Comparison of ENCODE assay signal across 8 cellular contexts in the genomic region with DNA sequence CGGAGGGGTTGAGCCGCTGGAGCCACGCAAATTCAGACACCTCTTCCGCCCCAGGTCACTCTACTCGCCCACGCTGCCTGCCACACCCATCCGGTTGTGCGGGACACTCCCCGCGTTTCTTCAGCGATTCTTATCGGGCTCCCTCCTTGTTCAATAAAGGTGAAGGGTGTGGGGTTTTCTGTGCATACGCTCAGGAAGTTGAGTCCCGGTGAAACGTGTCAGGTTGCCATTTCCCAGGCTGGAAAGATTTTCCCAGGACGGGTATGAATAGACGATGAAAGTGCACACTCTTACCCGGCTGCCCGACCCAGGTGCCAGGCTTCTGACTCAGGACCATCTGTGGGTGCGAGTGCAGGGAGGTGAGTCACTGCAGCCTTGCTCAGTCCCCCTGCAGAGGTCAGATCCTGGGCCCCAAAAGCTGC. TPM values are rescaled to one million over a fixed set of nuclear protein-coding genes. Genes with fewer than 3 reads are reported as not detected.
DNase-seq lines count a peak whose midpoint lies in the region; ATAC-seq and TF ChIP-seq lines count a peak whose summit lies in the region.

No MANE protein-coding gene starts in this region.

- ATAC-seq in IMR-90 (ENCODE audit: low read depth) (no peak), left ventricle myocardium superior (no peak)
- ATAC-seq in CD8-positive, alpha-beta T cell, result no peak

- WGBS in IMR-90 (ENCODE audit: extremely low coverage in 2 of 2, insufficient read length in 1 of 2), 2 experiments, result 61% methylated on average over 5 of the region's 20 CpGs; no CpG with 5 or more reads in 1 of the 2 experiments

- H3K27ac Mint-ChIP-seq in CD8-positive, alpha-beta memory T cell, result peak overlapping the region in 5 of 8 donors; percentile 43 to 87 (median 55)
- H3K27ac Mint-ChIP-seq in MCF 10A (ENCODE audit: low read depth, unreplicated experiment), result peak overlapping the region; percentile 84
- H3K27ac Mint-ChIP-seq in CD8-positive, alpha-beta T cell, result no peak overlapping the region

- intact Hi-C loops in IMR-90 (cut with micrococcal nuclease) (loop anchor here (5.0 kb wide), 2 partner anchors 81 to 371 kb away; no protein-coding TSS in a partner anchor), MCF 10A (cut with micrococcal nuclease) (loop anchor here (10.0 kb wide), 1 partner anchor 98 kb away; no protein-coding TSS in a partner anchor), left ventricle myocardium superior (cut with micrococcal nuclease) (loop anchor here (10.0 kb wide), 1 partner anchor 518 kb away; no protein-coding TSS in a partner anchor)
- intact Hi-C loops in CD8-positive, alpha-beta T cell (cut with DNase I, micrococcal nuclease), result loop anchor here in 1 of 2 experiments (5.0 kb wide), 1 partner anchor 96 kb away; no protein-coding TSS in a partner anchor

- TF ChIP-seq POLR2A in IMR-90 (IDR thresholded peaks at IDR 0.05; ENCODE audit: low read depth, low read length), result no peak

- H3K9ac ChIP-seq in IMR-90 (ENCODE audit: low read depth, low read length) (no peak overlapping the region), mucosa of rectum (ENCODE audit: low read depth in 1 of 2, low read length in 2 of 2) (peak overlapping the region in 1 of 2 donors; percentile 10)

- CTCF ChIA-PET in CD8-positive, alpha-beta memory T cell (lab: Charles Lee), result no interaction called here
- CTCF ChIA-PET in IMR-90 (lab: Yijun Ruan, JAX) (interaction anchor here (0.9 kb wide), 1 partner anchor 19 kb away, joined by 3 read pairs; no protein-coding TSS in a partner anchor), MCF 10A (lab: Yijun Ruan, JAX) (interaction anchor here (0.5 to 2.2 kb wide), 6 partner anchors 12 to 933 kb away, joined by 3 to 7 read pairs (median 3); no protein-coding TSS in a partner anchor)
- CTCF ChIA-PET in CD8-positive, alpha-beta T cell (lab: Charles Lee), result no interaction called here

- in situ Hi-C loops in IMR-90 (cut with MboI; ENCODE audit: low sequenced_read_pairs), result no loop called here

- H3K56ac ChIP-seq in IMR-90 (ENCODE audit: extremely low read depth, insufficient read depth, low read length), result no peak overlapping the region

- H3K23ac ChIP-seq in IMR-90 (ENCODE audit: low read depth, low read length), result no peak overlapping the region

- peaks cover 50% of the 10 kb centered on the region for H3K4me1 ChIP-seq in CD8-positive, alpha-beta memory T cell (ENCODE audit: insufficient read depth, low read length)
- H3K4me1 ChIP-seq in IMR-90 (ENCODE audit: control insufficient read depth, insufficient read depth, low read length) (peaks cover 12% of the 10 kb centered on the region), mucosa of rectum (ENCODE audit: control insufficient read depth in 2 of 2, insufficient read depth in 2 of 2, low read length in 2 of 2) (peaks cover 8 to 16% of the 10 kb centered on the region in 2 donors)
- peaks cover 26% of the 10 kb centered on the region for H3K4me1 ChIP-seq in CD8-positive, alpha-beta T cell (ENCODE audit: insufficient read depth, low read length)

- no peak for TF ChIP-seq RAD21 in IMR-90 (IDR thresholded peaks at IDR 0.05; ENCODE audit: low read length)

- no peaks in the 10 kb centered on the region for H4K20me1 ChIP-seq in IMR-90 (ENCODE audit: insufficient read depth, low read length)

- BruUV-seq in IMR-90 (replicated peaks; lab: Mats Ljungman, UMichigan) (no TSS peak), MCF 10A (replicated peaks; lab: Mats Ljungman, UMichigan) (no TSS peak)

- H2AK9ac ChIP-seq in IMR-90 (replicated peaks; ENCODE audit: low read depth, low read length, poor library complexity), result no peak overlapping the region

- H3K4me3 Mint-ChIP-seq in CD8-positive, alpha-beta memory T cell, result peak overlapping the region in 6 of 7 donors; percentile 45 to 86 (median 54)
- H3K4me3 Mint-ChIP-seq in MCF 10A (ENCODE audit: unreplicated experiment), result peak overlapping the region; percentile 75
- no peak overlapping the region for H3K4me3 Mint-ChIP-seq in CD8-positive, alpha-beta T cell

- 0 out of 2 replicates have a peak overlapping the region, but pooled peaks have one; percentile 76 for H3K14ac ChIP-seq in IMR-90 (replicated peaks; ENCODE audit: low read depth, low read length)

- peaks cover 6% of the 10 kb centered on the region for H3K9me1 ChIP-seq in IMR-90 (ENCODE audit: insufficient read depth, low read length)

- dilution Hi-C loops in IMR-90 (cut with HindIII; ENCODE audit: low sequenced_read_pairs, unreplicated experiment), result no loop called here

- H2BK20ac ChIP-seq in IMR-90 (ENCODE audit: low read depth, low read length), result peak overlapping the region; percentile 63; the same call in 1 of the 2 replicates

- no peak overlapping the region for H4K5ac ChIP-seq in IMR-90 (ENCODE audit: low read depth, low read length)

- H3K9me3 ChIP-seq in CD8-positive, alpha-beta memory T cell (ENCODE audit: low read length), result no peaks in the 10 kb centered on the region
- H3K9me3 ChIP-seq in IMR-90 (ENCODE audit: control insufficient read depth, insufficient read depth, low read length) (no peaks in the 10 kb centered on the region), mucosa of rectum (ENCODE audit: control insufficient read depth in 2 of 2, low read length in 2 of 2) (no peaks in the 10 kb centered on the region)
- no peaks in the 10 kb centered on the region for H3K9me3 ChIP-seq in CD8-positive, alpha-beta T cell (ENCODE audit: low read length)

- H3K36me3 Mint-ChIP-seq in CD8-positive, alpha-beta memory T cell, result no peaks in the 10 kb centered on the region
- H3K36me3 Mint-ChIP-seq in MCF 10A (ENCODE audit: insufficient read depth, unreplicated experiment), result no peaks in the 10 kb centered on the region
- no peaks in the 10 kb centered on the region for H3K36me3 Mint-ChIP-seq in CD8-positive, alpha-beta T cell

- no peak overlapping the region for H3K18ac ChIP-seq in IMR-90 (ENCODE audit: low read depth, low read length)

- no peak overlapping the region for H3K4me3 ChIP-seq in CD8-positive, alpha-beta memory T cell (ENCODE audit: low read length)
- H3K4me3 ChIP-seq in IMR-90 (ENCODE audit: insufficient read depth, low read depth, low read length) (no peak overlapping the region), mucosa of rectum (ENCODE audit: low read length in 2 of 2) (peak overlapping the region; percentile 23 to 35)
- H3K4me3 ChIP-seq in CD8-positive, alpha-beta T cell (ENCODE audit: low read depth, low read length), result no peak overlapping the region

- H3K4me1 Mint-ChIP-seq in CD8-positive, alpha-beta memory T cell, result peaks cover 56 to 91% (median 79%) of the 10 kb centered on the region in 3 donors
- peaks cover 40% of the 10 kb centered on the region for H3K4me1 Mint-ChIP-seq in MCF 10A (ENCODE audit: insufficient read depth, unreplicated experiment)
- peaks cover 50% of the 10 kb centered on the region for H3K4me1 Mint-ChIP-seq in CD8-positive, alpha-beta T cell (ENCODE audit: low read depth)

- H2BK120ac ChIP-seq in IMR-90 (ENCODE audit: low read depth, low read length), result no peak overlapping the region; the same call in 1 of the 2 replicates

- no peaks in the 10 kb centered on the region for H3K9me3 Mint-ChIP-seq in CD8-positive, alpha-beta memory T cell
- H3K9me3 Mint-ChIP-seq in MCF 10A (ENCODE audit: unreplicated experiment), result no peaks in the 10 kb centered on the region
- H3K9me3 Mint-ChIP-seq in CD8-positive, alpha-beta T cell, result no peaks in the 10 kb centered on the region

- TF ChIP-seq CTCF in IMR-90 (conservative IDR thresholded peaks at IDR 0.05; ENCODE audit: low read depth, low read length) (no peak), MCF 10A (IDR thresholded peaks at IDR 0.05; ENCODE audit: unreplicated experiment) (no peak)
- TF ChIP-seq CTCF in CD8-positive, alpha-beta T cell (IDR thresholded peaks at IDR 0.05), result no peak

- no peak overlapping the region for H2AFZ ChIP-seq in IMR-90 (replicated peaks; ENCODE audit: low read length, poor library complexity)

- POLR2A ChIA-PET in CD8-positive, alpha-beta memory T cell (lab: Charles Lee), result interaction anchor here (1.8 kb wide), 1 partner anchor 12 kb away, joined by 6 read pairs; no protein-coding TSS in a partner anchor
- POLR2A ChIA-PET in IMR-90 (lab: Charles Lee; ENCODE audit: unreplicated experiment) (no interaction called here), MCF 10A (lab: Yijun Ruan, JAX) (interaction anchor here (0.6 to 6.5 kb wide), 23 partner anchors 8 to 1007 kb away, joined by 3 to 208 read pairs (median 6); a partner anchor contains a TSS)
- POLR2A ChIA-PET in CD8-positive, alpha-beta T cell (lab: Charles Lee), result interaction anchor here (0.8 to 1.1 kb wide), 2 partner anchors 12 to 22 kb away, joined by 4 read pairs; no protein-coding TSS in a partner anchor

- no peaks in the 10 kb centered on the region for H3K27me3 Mint-ChIP-seq in CD8-positive, alpha-beta memory T cell
- H3K27me3 Mint-ChIP-seq in MCF 10A (ENCODE audit: insufficient read depth, unreplicated experiment), result no peaks in the 10 kb centered on the region
- no peaks in the 10 kb centered on the region for H3K27me3 Mint-ChIP-seq in CD8-positive, alpha-beta T cell (ENCODE audit: low read depth)

- H3K79me1 ChIP-seq in IMR-90 (ENCODE audit: low read depth in 1 of 2, low read length in 2 of 2), result no peaks in the 10 kb centered on the region

- no peaks in the 10 kb centered on the region for H3K36me3 ChIP-seq in CD8-positive, alpha-beta memory T cell (ENCODE audit: insufficient read depth, low read length)
- H3K36me3 ChIP-seq in IMR-90 (ENCODE audit: control insufficient read depth, insufficient read depth, low read length), result no peaks in the 10 kb centered on the region
- H3K36me3 ChIP-seq in mucosa of rectum (ENCODE audit: control insufficient read depth in 2 of 2, insufficient read depth in 2 of 2, low read length in 2 of 2), result no peaks in the 10 kb centered on the region
- H3K36me3 ChIP-seq in CD8-positive, alpha-beta T cell (ENCODE audit: insufficient read depth, low read length), result no peaks in the 10 kb centered on the region

- H4K8ac ChIP-seq in IMR-90 (ENCODE audit: low read depth in 2 of 2, low read length in 2 of 2), result no peak overlapping the region

- no peak overlapping the region for H3K27ac ChIP-seq in CD8-positive, alpha-beta memory T cell (ENCODE audit: low read depth, low read length)
- no peak overlapping the region for H3K27ac ChIP-seq in IMR-90 (ENCODE audit: insufficient read depth, low read length)
- peak overlapping the region in 1 of 2 donors; percentile 16 for H3K27ac ChIP-seq in mucosa of rectum (ENCODE audit: low read depth in 2 of 2, low read length in 2 of 2)
- no peak overlapping the region for H3K27ac ChIP-seq in CD8-positive, alpha-beta T cell (ENCODE audit: low read depth, low read length)

- H3K27me3 ChIP-seq in CD8-positive, alpha-beta memory T cell (ENCODE audit: insufficient read depth, low read length, poor library complexity, severe bottlenecking), result no peaks in the 10 kb centered on the region
- H3K27me3 ChIP-seq in IMR-90 (ENCODE audit: control insufficient read depth, insufficient read depth, low read length) (no peaks in the 10 kb centered on the region), mucosa of rectum (ENCODE audit: control insufficient read depth in 2 of 2, insufficient read depth in 2 of 2, low read length in 2 of 2) (no peaks in the 10 kb centered on the region)
- no peaks in the 10 kb centered on the region for H3K27me3 ChIP-seq in CD8-positive, alpha-beta T cell (ENCODE audit: insufficient read depth, low read length)

- peak overlapping the region; percentile 31; the same call in 1 of the 2 replicates for H3K4ac ChIP-seq in IMR-90 (ENCODE audit: low read depth, low read length)

- H3K4me2 ChIP-seq in IMR-90 (ENCODE audit: low read depth, low read length), result no peak overlapping the region

- no peak overlapping the region for H2BK5ac ChIP-seq in IMR-90 (ENCODE audit: low read depth, low read length, poor library complexity, severe bottlenecking)

- H2AK5ac ChIP-seq in IMR-90 (ENCODE audit: low read depth, low read length), result peak overlapping the region; percentile 69; the same call in 1 of the 2 replicates

- H2BK15ac ChIP-seq in IMR-90 (ENCODE audit: low read depth, low read length), result no peak overlapping the region

- no peak for DNase-seq in CD8-positive, alpha-beta memory T cell
- DNase-seq in IMR-90 (peak; percentile 59), MCF 10A (ENCODE audit: unreplicated experiment) (peak; percentile 97), cerebellar cortex (ENCODE audit: low spot score) (no peak), iPS-NIHi11 (ENCODE audit: low spot score) (no peak), left ventricle myocardium superior (no peak)
- DNase-seq in CD8-positive, alpha-beta T cell, result no peak

- no peak overlapping the region; the same call in 1 of the 2 replicates for H4K91ac ChIP-seq in IMR-90 (ENCODE audit: insufficient read depth, low read depth, low read length)

RNA-seq across cellular contexts. Expression of a gene that starts 22.0 kb away (rescaled TPM):
- 100 to 1,000 TPM; 187 to 192 TPM for total RNA-seq in CD8-positive, alpha-beta memory T cell
- 883 TPM for polyA plus RNA-seq in CD8-positive, alpha-beta memory T cell
- total RNA-seq in IMR-90 (2012; rRNA removed), result 69.0 and 98.6 TPM in 2 replicates
- 123 and 175 TPM in 2 replicates for polyA plus RNA-seq in IMR-90 (2012; rRNA removed)
- polyA plus RNA-seq in IMR-90 (2012; cell fraction: cytosol; rRNA removed), result 70.4 and 114 TPM in 2 replicates
- polyA plus RNA-seq in IMR-90 (2012; cell fraction: nucleus; rRNA removed; ENCODE audit: low replicate concordance), result 720 and 827 TPM in 2 replicates
- 253 and 282 TPM in 2 replicates for total RNA-seq in MCF 10A (2022)
- 100 to 1,000 TPM; 552 to 566 TPM for total RNA-seq in CD8-positive, alpha-beta T cell
- 62.0 TPM for total RNA-seq in left ventricle myocardium superior

Comparison
In these comparisons a context has a peak if more than half of its experiments do, and no peak if none do; other contexts are left out.
1. DNase-seq: peak in IMR-90 (single experiment) and MCF 10A (single experiment); none in CD8-positive, alpha-beta memory T cell (0 of 5), CD8-positive, alpha-beta T cell (0 of 7), cerebellar cortex (single experiment), iPS-NIHi11 (single experiment) and left ventricle myocardium superior (single experiment).
2. H3K4me3 ChIP-seq: peak in mucosa of rectum (2 of 2); none in CD8-positive, alpha-beta memory T cell (single experiment), IMR-90 (single experiment) and CD8-positive, alpha-beta T cell (single experiment).
3. CTCF ChIA-PET loops: an anchor here in IMR-90 (0.9 kb wide) and MCF 10A (0.5 to 2.2 kb wide); none called in CD8-positive, alpha-beta memory T cell and CD8-positive, alpha-beta T cell.